23 cellular contexts compared by ENCODE assay signal in the genomic region with DNA sequence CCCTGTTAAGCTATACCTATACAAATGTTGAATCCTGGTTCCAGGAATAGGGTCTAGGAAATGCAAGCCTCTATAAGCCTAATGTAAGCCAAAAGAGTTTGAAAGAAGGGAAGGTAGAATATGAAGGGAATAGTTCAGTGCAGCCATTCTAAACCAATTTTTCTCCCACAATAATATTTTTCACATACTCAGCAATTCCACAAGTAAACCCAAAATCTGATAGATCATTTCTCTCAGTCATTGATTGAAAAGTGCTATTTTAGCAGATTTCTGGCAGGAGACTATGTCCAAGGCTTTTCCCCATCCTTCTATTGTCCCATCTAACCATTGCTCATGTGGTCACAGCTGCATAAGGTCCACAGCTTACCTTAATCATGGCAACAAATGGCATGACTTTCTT. TPM values are rescaled to one million over a fixed set of nuclear protein-coding genes. Genes with fewer than 3 reads are reported as not detected.
A peak's percentile ranks its signal among the peaks of the same experiment; 100 is the strongest.
DNase-seq lines count a peak whose midpoint lies in the region; ATAC-seq, FAIRE-seq and TF ChIP-seq lines count a peak whose summit lies in the region.
"Had no signal": no experiment of that assay in that cellular context is flagged by ENCODE, and none has a peak within 500 bp of the region (broad histone marks: within the 10 kb centered on the region; RNA-seq: fewer than 3 reads in every experiment).

No MANE protein-coding gene starts in this region.

- H3K79me2 ChIP-seq in HepG2 (ENCODE audit: insufficient read depth, low read length): no peaks in the 10 kb centered on the region
- H3K79me2 ChIP-seq in keratinocyte (ENCODE audit: control insufficient read depth, insufficient read depth, low read length): no peaks in the 10 kb centered on the region

- no TSS peak for BruUV-seq in HepG2 (replicated peaks; lab: Mats Ljungman, UMichigan)
- no TSS peak for BruUV-seq in IMR-90 (replicated peaks; lab: Mats Ljungman, UMichigan)

- H2BK20ac ChIP-seq in IMR-90 (ENCODE audit: low read depth, low read length): no peak overlapping the region

- H4K8ac ChIP-seq in IMR-90 (ENCODE audit: low read depth in 2 of 2, low read length in 2 of 2): no peak overlapping the region

- no peak for FAIRE-seq in HepG2 (lab: Jason Lieb, UNC)
- FAIRE-seq in keratinocyte (lab: Jason Lieb, UNC): peak; percentile 34
- FAIRE-seq: D721Med, G401.6, GM12891, GM19239 had no signal

- no peak for TF ChIP-seq RAD21 in HepG2 (CRISPR knock-in tag; IDR thresholded peaks at IDR 0.05)
- TF ChIP-seq RAD21 in IMR-90 (IDR thresholded peaks at IDR 0.05; ENCODE audit: low read length): no peak

- H3K18ac ChIP-seq in IMR-90 (ENCODE audit: low read depth, low read length): no peak overlapping the region

- dilution Hi-C loops in IMR-90 (cut with HindIII; ENCODE audit: low sequenced_read_pairs, unreplicated experiment): no loop called here
- dilution Hi-C loops in keratinocyte (cut with MboI; ENCODE audit: extremely low pct_ligation_motif_present, low sequenced_read_pairs): no loop called here

- H3K27me3 ChIP-seq in HepG2 (ENCODE audit: control insufficient read depth in 1 of 2, insufficient read depth in 2 of 2, low read length in 2 of 2) (no peaks in the 10 kb centered on the region), right lobe of liver (no peaks in the 10 kb centered on the region), IMR-90 (ENCODE audit: control insufficient read depth, insufficient read depth, low read length) (no peaks in the 10 kb centered on the region), keratinocyte (ENCODE audit: control insufficient read depth, extremely low read depth, insufficient read depth, low read length) (no peaks in the 10 kb centered on the region)
- H3K27me3 ChIP-seq: BE2C had no signal

- H3K79me1 ChIP-seq in IMR-90 (ENCODE audit: low read depth in 1 of 2, low read length in 2 of 2): peaks cover 0 to 8% of the 10 kb centered on the region in 2 experiments; a peak in 1 of 4 replicates

- intact Hi-C loops in HepG2 (cut with micrococcal nuclease; ENCODE audit: unreplicated experiment): no loop called here
- intact Hi-C loops in right lobe of liver (cut with DNase I): no loop called here
- intact Hi-C loops in IMR-90 (cut with micrococcal nuclease): loop anchor here (10.0 kb wide), 1 partner anchor 1921 kb away; no protein-coding TSS in a partner anchor

- no peak overlapping the region for H3K23ac ChIP-seq in IMR-90 (ENCODE audit: low read depth, low read length)

- no peaks in the 10 kb centered on the region for H4K20me1 ChIP-seq in HepG2 (ENCODE audit: insufficient read depth, low read length)
- H4K20me1 ChIP-seq in IMR-90 (ENCODE audit: insufficient read depth, low read length): no peaks in the 10 kb centered on the region
- H4K20me1 ChIP-seq in keratinocyte (ENCODE audit: control insufficient read depth, extremely low read depth, insufficient read depth, low read length): no peaks in the 10 kb centered on the region

- H3K27ac ChIP-seq in HepG2 (ENCODE audit: extremely low read length, insufficient read depth, low read length): no peak overlapping the region
- H3K27ac ChIP-seq in right lobe of liver: no peak overlapping the region
- no peak overlapping the region for H3K27ac ChIP-seq in IMR-90 (ENCODE audit: insufficient read depth, low read length)
- no peak overlapping the region for H3K27ac ChIP-seq in keratinocyte (ENCODE audit: control insufficient read depth, insufficient read depth, low read length)
- H3K27ac ChIP-seq: GM23248, HL-60 had no signal

- DNase-seq in HepG2 (ENCODE audit: low spot score) (no peak), right lobe of liver (no peak), IMR-90 (no peak), keratinocyte (ENCODE audit: low read depth, low spot score) (no peak)
- DNase-seq: 8988T; BE2C; C1 segment of cervical spinal cord; Caco-2; CD4-positive, alpha-beta T cell; KG1 had no signal

- no peak overlapping the region for H4K5ac ChIP-seq in IMR-90 (ENCODE audit: low read depth, low read length)

- H2BK5ac ChIP-seq in IMR-90 (ENCODE audit: low read depth, low read length, poor library complexity, severe bottlenecking): no peak overlapping the region

- ATAC-seq in HepG2 (no peak), right lobe of liver (no peak), IMR-90 (ENCODE audit: low read depth) (no peak), GM21717 (IDR thresholded peaks at IDR 0.05; ENCODE audit: unreplicated experiment) (no peak), HG03521 (IDR thresholded peaks at IDR 0.05; ENCODE audit: unreplicated experiment) (no peak), HG03045 (IDR thresholded peaks at IDR 0.05; ENCODE audit: unreplicated experiment) (no peak)
- ATAC-seq: HCT116 had no signal

- no peak overlapping the region for H4K91ac ChIP-seq in IMR-90 (ENCODE audit: insufficient read depth, low read depth, low read length)

- TF ChIP-seq CTCF in HepG2 (CRISPR knock-in tag; IDR thresholded peaks at IDR 0.05) (no peak), right lobe of liver (IDR thresholded peaks at IDR 0.05) (no peak), IMR-90 (conservative IDR thresholded peaks at IDR 0.05; ENCODE audit: low read depth, low read length) (no peak), keratinocyte (optimal IDR thresholded peaks at IDR 0.05 in 1 of 3, IDR thresholded peaks at IDR 0.05 in 1 of 3, conservative IDR thresholded peaks at IDR 0.05 in 1 of 3; ENCODE audit: extremely low read depth in 1 of 3, insufficient read depth in 2 of 3, low read length in 3 of 3) (no peak)

- H3K4me1 ChIP-seq in HepG2 (ENCODE audit: insufficient read depth, low read length) (no peaks in the 10 kb centered on the region), right lobe of liver (no peaks in the 10 kb centered on the region), IMR-90 (ENCODE audit: control insufficient read depth, insufficient read depth, low read length) (no peaks in the 10 kb centered on the region), keratinocyte (ENCODE audit: control insufficient read depth, extremely low read depth, insufficient read depth, low read length) (no peaks in the 10 kb centered on the region)
- H3K4me1 ChIP-seq: BE2C, Caco-2 had no signal

- TF ChIP-seq POLR2A in HepG2 (IDR thresholded peaks at IDR 0.05; ENCODE audit: insufficient read depth in 1 of 2, low read depth in 2 of 2, low read length in 2 of 2) (no peak), right lobe of liver (IDR thresholded peaks at IDR 0.05) (no peak), IMR-90 (IDR thresholded peaks at IDR 0.05; ENCODE audit: low read depth, low read length) (no peak)

- no peak overlapping the region for H3K4ac ChIP-seq in IMR-90 (ENCODE audit: low read depth, low read length)

- peaks cover 9 to 76% of the 10 kb centered on the region in 2 experiments for H3K36me3 ChIP-seq in HepG2 (replicated peaks in 1 of 2; ENCODE audit: control insufficient read depth in 1 of 2, insufficient read depth in 2 of 2, low read length in 2 of 2)
- H3K36me3 ChIP-seq in right lobe of liver: peaks cover 8 to 61% (median 29%) of the 10 kb centered on the region in 4 donors
- H3K36me3 ChIP-seq in IMR-90 (ENCODE audit: control insufficient read depth, insufficient read depth, low read length): peaks cover 16% of the 10 kb centered on the region
- H3K36me3 ChIP-seq in keratinocyte (ENCODE audit: control insufficient read depth in 2 of 2, extremely low read depth in 1 of 2, insufficient read depth in 2 of 2, low read length in 2 of 2): peaks cover 12 to 45% of the 10 kb centered on the region in 2 experiments

- in situ Hi-C loops in HepG2 (cut with HindIII; ENCODE audit: extremely low pct_ligation_motif_present, low pct_unique_long_range_greater_than_20kb): loop anchor here (25.0 kb wide), 1 partner anchor 311 kb away; a partner anchor contains a TSS
- in situ Hi-C loops in IMR-90 (cut with MboI; ENCODE audit: low sequenced_read_pairs): loop anchor here (25.0 kb wide), 1 partner anchor 311 kb away; a partner anchor contains a TSS

- H2AK5ac ChIP-seq in IMR-90 (ENCODE audit: low read depth, low read length): no peak overlapping the region

- H3K9me1 ChIP-seq in IMR-90 (ENCODE audit: insufficient read depth, low read length) (no peaks in the 10 kb centered on the region), keratinocyte (ENCODE audit: control insufficient read depth, extremely low read depth, insufficient read depth, low read length) (no peaks in the 10 kb centered on the region)

- H2AK9ac ChIP-seq in IMR-90 (replicated peaks; ENCODE audit: low read depth, low read length, poor library complexity): no peak overlapping the region

- CTCF ChIA-PET in HepG2 (lab: Yijun Ruan, JAX; ENCODE audit: low intra/inter-chr PET ratio, low total read pairs) (no interaction called here), IMR-90 (lab: Yijun Ruan, JAX) (no interaction called here)

- H3K14ac ChIP-seq in IMR-90 (replicated peaks; ENCODE audit: low read depth, low read length): no peak overlapping the region

- no peak overlapping the region for H3K4me2 ChIP-seq in HepG2 (ENCODE audit: low read depth, low read length)
- H3K4me2 ChIP-seq in IMR-90 (ENCODE audit: low read depth, low read length): no peak overlapping the region
- no peak overlapping the region for H3K4me2 ChIP-seq in keratinocyte (ENCODE audit: control insufficient read depth, extremely low read depth, insufficient read depth, low read depth, low read length)

- POLR2A ChIA-PET in HepG2 (lab: Yijun Ruan, JAX) (no interaction called here), IMR-90 (lab: Charles Lee; ENCODE audit: unreplicated experiment) (no interaction called here)

- H3K9ac ChIP-seq in HepG2 (ENCODE audit: insufficient read depth, low read depth, low read length): no peak overlapping the region
- H3K9ac ChIP-seq in IMR-90 (ENCODE audit: low read depth, low read length): no peak overlapping the region
- H3K9ac ChIP-seq in keratinocyte (ENCODE audit: control insufficient read depth, extremely low read depth, insufficient read depth, low read length): no peak overlapping the region
- H3K9ac ChIP-seq: GM23248 had no signal

- H3K4me3 ChIP-seq in HepG2 (replicated peaks in 1 of 3; ENCODE audit: insufficient read depth in 1 of 3, low read depth in 2 of 3, low read length in 3 of 3) (no peak overlapping the region), right lobe of liver (no peak overlapping the region), IMR-90 (ENCODE audit: insufficient read depth, low read depth, low read length) (no peak overlapping the region), keratinocyte (ENCODE audit: control insufficient read depth in 2 of 3, extremely low read depth in 1 of 3, insufficient read depth in 2 of 3, low read depth in 1 of 3, low read length in 3 of 3) (no peak overlapping the region)
- H3K4me3 ChIP-seq: GM23248 had no signal

- H3K56ac ChIP-seq in IMR-90 (ENCODE audit: extremely low read depth, insufficient read depth, low read length): no peak overlapping the region

- H2BK120ac ChIP-seq in IMR-90 (ENCODE audit: low read depth, low read length): no peak overlapping the region

- H2BK15ac ChIP-seq in IMR-90 (ENCODE audit: low read depth, low read length): no peak overlapping the region

- no peaks in the 10 kb centered on the region for H3K9me3 ChIP-seq in HepG2 (ENCODE audit: low read length)
- no peaks in the 10 kb centered on the region for H3K9me3 ChIP-seq in right lobe of liver
- peaks cover 2% of the 10 kb centered on the region; the same call in 1 of the 2 replicates for H3K9me3 ChIP-seq in IMR-90 (ENCODE audit: control insufficient read depth, insufficient read depth, low read length)
- no peaks in the 10 kb centered on the region for H3K9me3 ChIP-seq in keratinocyte (ENCODE audit: control insufficient read depth, low read depth, low read length)
- H3K9me3 ChIP-seq: BE2C, Caco-2 had no signal

- TF ChIP-seq EP300 in HepG2 (IDR thresholded peaks at IDR 0.05; ENCODE audit: low read depth in 2 of 2, low read length in 2 of 2): no peak
- no peak for TF ChIP-seq EP300 in HepG2 (CRISPR knock-in tag; IDR thresholded peaks at IDR 0.05; ENCODE audit: borderline replicate concordance)

- H2AFZ ChIP-seq in HepG2 (ENCODE audit: low read length) (no peak overlapping the region), IMR-90 (replicated peaks; ENCODE audit: low read length, poor library complexity) (no peak overlapping the region), keratinocyte (ENCODE audit: control insufficient read depth, low read length) (no peak overlapping the region)
- H2AFZ ChIP-seq: GM23248 had no signal

RNA-seq across cellular contexts. Expression of a gene that starts 20.7 kb away (rescaled TPM):
- total RNA-seq in HepG2 (2016; rRNA removed; fragmentation: Illumina TruSeq; extraction: Trizol) (not detected in 2 replicates), right lobe of liver (not detected), IMR-90 (2012; rRNA removed) (not detected in 2 replicates)
- total RNA-seq in HepG2 (2016; cell fraction: cytosol; rRNA removed; fragmentation: Illumina TruSeq; extraction: Trizol; ENCODE audit: low read depth): not detected in 2 replicates
- total RNA-seq in HepG2 (2016; cell fraction: insoluble cytoplasmic fraction; rRNA removed; fragmentation: Illumina TruSeq; extraction: Trizol): not detected in 2 replicates
- not detected in 2 replicates for total RNA-seq in HepG2 (2016; cell fraction: membrane; rRNA removed; fragmentation: Illumina TruSeq; extraction: Trizol)
- total RNA-seq in HepG2 (2016; cell fraction: nucleus; rRNA removed; fragmentation: Illumina TruSeq; extraction: Trizol): 0.71 TPM in 1 of 2 replicates, not detected in the other
- polyA plus RNA-seq in HepG2 (2011; rRNA removed) (0.29 and 0.44 TPM in 2 replicates), IMR-90 (2012; rRNA removed) (0.27 TPM in 1 of 2 replicates, not detected in the other), keratinocyte (0.63 to 0.69 TPM in 2 of 3 replicates, not detected in the other)
- 0.13 and 0.21 TPM in 2 replicates for polyA plus RNA-seq in HepG2 (2011; cell fraction: cytosol; rRNA removed)
- 2.1 and 2.5 TPM in 2 replicates for polyA plus RNA-seq in HepG2 (2011; cell fraction: nucleus; rRNA removed)
- polyA plus RNA-seq in HepG2 (2012): 0.52 and 1.0 TPM in 2 replicates
- not detected in 2 replicates for polyA plus RNA-seq in HepG2 (2016; cell fraction: cytosol; fragmentation: Illumina TruSeq; extraction: Trizol; ENCODE audit: low read depth)
- not detected in 2 replicates for polyA plus RNA-seq in HepG2 (2016; cell fraction: insoluble cytoplasmic fraction; fragmentation: Illumina TruSeq; extraction: Trizol; ENCODE audit: low read depth)
- polyA plus RNA-seq in HepG2 (2016; cell fraction: membrane; fragmentation: Illumina TruSeq; extraction: Trizol; ENCODE audit: low read depth): not detected in 2 replicates
- 1.8 TPM in 1 of 2 replicates, not detected in the other for polyA plus RNA-seq in HepG2 (2016; cell fraction: nucleus; fragmentation: Illumina TruSeq; extraction: Trizol; ENCODE audit: insufficient read depth, low read depth)
- 0.54 TPM in 1 of 2 replicates, not detected in the other for polyA minus RNA-seq in HepG2 (2011; rRNA and poly(A)+ RNA removed; ENCODE audit: low replicate concordance)
- not detected in 2 replicates for polyA minus RNA-seq in HepG2 (2011; cell fraction: cytosol; rRNA and poly(A)+ RNA removed)
- 0.87 TPM in 1 of 2 replicates, not detected in the other for polyA minus RNA-seq in HepG2 (2011; cell fraction: nucleus; rRNA and poly(A)+ RNA removed)
- polyA plus RNA-seq in IMR-90 (2012; cell fraction: cytosol; rRNA removed): not detected in 2 replicates
- 0.48 and 1.4 TPM in 2 replicates for polyA plus RNA-seq in IMR-90 (2012; cell fraction: nucleus; rRNA removed; ENCODE audit: low replicate concordance)
- polyA plus RNA-seq in keratinocyte (2011; ENCODE audit: low read depth): 0.59 TPM
- not detected in 2 replicates for polyA plus RNA-seq in keratinocyte (2011; cell fraction: cytosol; rRNA removed)
- polyA plus RNA-seq in keratinocyte (2011; cell fraction: nucleus; rRNA removed): 3.9 and 4.3 TPM in 2 replicates
- polyA plus RNA-seq in keratinocyte (2012; ENCODE audit: low replicate concordance): 0.21 and 1.0 TPM in 2 replicates
- polyA minus RNA-seq in keratinocyte: not detected in 3 replicates
- not detected for polyA minus RNA-seq in keratinocyte (2011; cell fraction: cytosol; rRNA and poly(A)+ RNA removed)
- polyA minus RNA-seq in keratinocyte (2011; cell fraction: nucleus; rRNA and poly(A)+ RNA removed): 0.84 TPM in 1 of 2 replicates, not detected in the other
- total RNA-seq: H4, HT1080 had no signal
- polyA plus RNA-seq: IgD-negative memory B cell had no signal

RNA-seq across cellular contexts. Expression of a gene that starts 56.4 kb away (rescaled TPM):
- total RNA-seq in HepG2 (2016; rRNA removed; fragmentation: Illumina TruSeq; extraction: Trizol) (96.5 and 140 TPM in 2 replicates), right lobe of liver (10 to 100 TPM; 17.6 to 35.3 (median 27.6) TPM), IMR-90 (2012; rRNA removed) (70.4 and 91.4 TPM in 2 replicates)
- total RNA-seq in HepG2 (2016; cell fraction: cytosol; rRNA removed; fragmentation: Illumina TruSeq; extraction: Trizol; ENCODE audit: low read depth): 12.2 and 15.2 TPM in 2 replicates
- total RNA-seq in HepG2 (2016; cell fraction: insoluble cytoplasmic fraction; rRNA removed; fragmentation: Illumina TruSeq; extraction: Trizol): 99.3 and 136 TPM in 2 replicates
- 30.1 and 37.1 TPM in 2 replicates for total RNA-seq in HepG2 (2016; cell fraction: membrane; rRNA removed; fragmentation: Illumina TruSeq; extraction: Trizol)
- total RNA-seq in HepG2 (2016; cell fraction: nucleus; rRNA removed; fragmentation: Illumina TruSeq; extraction: Trizol): 102 and 112 TPM in 2 replicates
- polyA plus RNA-seq in HepG2 (2011; rRNA removed) (21.2 and 21.8 TPM in 2 replicates), IMR-90 (2012; rRNA removed) (20.1 and 25.7 TPM in 2 replicates), keratinocyte (19.7 to 42.3 TPM (median 24.8 TPM) in 3 replicates)
- polyA plus RNA-seq in HepG2 (2011; cell fraction: cytosol; rRNA removed): 7.5 and 12.4 TPM in 2 replicates
- polyA plus RNA-seq in HepG2 (2011; cell fraction: nucleus; rRNA removed): 29.9 and 36.2 TPM in 2 replicates
- polyA plus RNA-seq in HepG2 (2012): 68.9 and 88.6 TPM in 2 replicates
- polyA plus RNA-seq in HepG2 (2016; cell fraction: cytosol; fragmentation: Illumina TruSeq; extraction: Trizol; ENCODE audit: low read depth): 5.8 and 6.1 TPM in 2 replicates
- polyA plus RNA-seq in HepG2 (2016; cell fraction: insoluble cytoplasmic fraction; fragmentation: Illumina TruSeq; extraction: Trizol; ENCODE audit: low read depth): 76.4 and 84.5 TPM in 2 replicates
- polyA plus RNA-seq in HepG2 (2016; cell fraction: membrane; fragmentation: Illumina TruSeq; extraction: Trizol; ENCODE audit: low read depth): 15.5 TPM in 2 replicates
- 119 and 123 TPM in 2 replicates for polyA plus RNA-seq in HepG2 (2016; cell fraction: nucleus; fragmentation: Illumina TruSeq; extraction: Trizol; ENCODE audit: insufficient read depth, low read depth)
- 42.7 and 58.6 TPM in 2 replicates for polyA minus RNA-seq in HepG2 (2011; rRNA and poly(A)+ RNA removed; ENCODE audit: low replicate concordance)
- polyA minus RNA-seq in HepG2 (2011; cell fraction: cytosol; rRNA and poly(A)+ RNA removed): 30.7 and 38.8 TPM in 2 replicates
- 88.7 and 106 TPM in 2 replicates for polyA minus RNA-seq in HepG2 (2011; cell fraction: nucleus; rRNA and poly(A)+ RNA removed)
- 3.2 and 5.8 TPM in 2 replicates for polyA plus RNA-seq in IMR-90 (2012; cell fraction: cytosol; rRNA removed)
- 3.1 and 42.3 TPM in 2 replicates for polyA plus RNA-seq in IMR-90 (2012; cell fraction: nucleus; rRNA removed; ENCODE audit: low replicate concordance)
- polyA plus RNA-seq in keratinocyte (2011; ENCODE audit: low read depth): 240 TPM
- polyA plus RNA-seq in keratinocyte (2011; cell fraction: cytosol; rRNA removed): 24.0 and 31.1 TPM in 2 replicates
- 54.0 and 75.9 TPM in 2 replicates for polyA plus RNA-seq in keratinocyte (2011; cell fraction: nucleus; rRNA removed)
- polyA plus RNA-seq in keratinocyte (2012; ENCODE audit: low replicate concordance): 64.5 and 70.2 TPM in 2 replicates
- 33.9 to 77.5 TPM (median 50.7 TPM) in 3 replicates for polyA minus RNA-seq in keratinocyte
- polyA minus RNA-seq in keratinocyte (2011; cell fraction: cytosol; rRNA and poly(A)+ RNA removed): 31.8 TPM
- 46.1 and 76.3 TPM in 2 replicates for polyA minus RNA-seq in keratinocyte (2011; cell fraction: nucleus; rRNA and poly(A)+ RNA removed)
